Comparison of ENCODE assay signal across 8 cellular contexts in genomic region chr1:234326493-234327366, GRCh38.
DNase-seq lines count a peak whose midpoint lies in the region; ATAC-seq and TF ChIP-seq lines count a peak whose summit lies in the region.

No MANE protein-coding gene starts in this region.

- peaks cover 14% of the 10 kb centered on the region for H3K27me3 ChIP-seq in NT2/D1 (ENCODE audit: insufficient read depth, insufficient read length)

- no peak overlapping the region for H3K9ac ChIP-seq in NT2/D1 (ENCODE audit: insufficient read length, low read depth)

- no peaks in the 10 kb centered on the region for H3K9me3 ChIP-seq in NT2/D1 (ENCODE audit: insufficient read depth, low read length)

- H3K36me3 Mint-ChIP-seq in nephron progenitor cell (ENCODE audit: low read depth) = no peaks in the 10 kb centered on the region

- peaks cover 15% of the 10 kb centered on the region for H3K4me1 Mint-ChIP-seq in nephron progenitor cell

- TF ChIP-seq CTCF in AG09309 (IDR thresholded peaks at IDR 0.05; ENCODE audit: control insufficient read depth, insufficient read depth, low read depth, low read length, missing control alignments) (peak; percentile 79), fibroblast of mammary gland (conservative IDR thresholded peaks at IDR 0.05; ENCODE audit: control insufficient read depth, insufficient read depth, low read depth, low read length) (peak; percentile 80), nephron progenitor cell (IDR thresholded peaks at IDR 0.05) (peak; percentile 69)

- peak overlapping the region; percentile 6 for H3K4me3 Mint-ChIP-seq in nephron progenitor cell

- peak overlapping the region; percentile 24 for H3K4me3 ChIP-seq in AG09309 (ENCODE audit: control insufficient read depth, low read depth, low read length)
- H3K4me3 ChIP-seq in NT2/D1 (ENCODE audit: insufficient read length, low read depth) = no peak overlapping the region
- peak overlapping the region; percentile 25 for H3K4me3 ChIP-seq in fibroblast of mammary gland (ENCODE audit: control insufficient read depth, low read depth, low read length)

- peak; percentile 63 for ATAC-seq in GM18870 (IDR thresholded peaks at IDR 0.05; ENCODE audit: unreplicated experiment)
- peak; percentile 73 for ATAC-seq in HG03280 (IDR thresholded peaks at IDR 0.05; ENCODE audit: unreplicated experiment)

- H3K27me3 Mint-ChIP-seq in nephron progenitor cell (ENCODE audit: low read depth, poor library complexity) = peaks cover 50% of the 10 kb centered on the region

- H3K36me3 ChIP-seq in NT2/D1 (ENCODE audit: insufficient read depth, insufficient read length, low read length) = no peaks in the 10 kb centered on the region

- DNase-seq in AG09309 (ENCODE audit: low read depth) (no peak), NT2/D1 (ENCODE audit: low read depth, low spot score) (peak; percentile 76), activated T-cell treated with anti-CD3 and anti-CD28 coated beads for 4 hours (peak; percentile 69), fibroblast of mammary gland (ENCODE audit: low read depth) (peak; percentile 45), nephron progenitor cell (peak; percentile 77), substantia nigra (lab: John Stamatoyannopoulos, UW) (peak in 36 of 49 donors; percentile 4 to 64 (median 19))

- H3K4me1 ChIP-seq in NT2/D1 (ENCODE audit: insufficient read depth, insufficient read length) = no peaks in the 10 kb centered on the region

- no peak overlapping the region for H3K27ac ChIP-seq in substantia nigra (ENCODE audit: low read depth, low read length, poor library complexity, severe bottlenecking)

- H3K27ac Mint-ChIP-seq in nephron progenitor cell = no peak overlapping the region

- H3K9me3 Mint-ChIP-seq in nephron progenitor cell = no peaks in the 10 kb centered on the region
